Comparison of ENCODE assay signal across 16 cellular contexts in the genomic region with DNA sequence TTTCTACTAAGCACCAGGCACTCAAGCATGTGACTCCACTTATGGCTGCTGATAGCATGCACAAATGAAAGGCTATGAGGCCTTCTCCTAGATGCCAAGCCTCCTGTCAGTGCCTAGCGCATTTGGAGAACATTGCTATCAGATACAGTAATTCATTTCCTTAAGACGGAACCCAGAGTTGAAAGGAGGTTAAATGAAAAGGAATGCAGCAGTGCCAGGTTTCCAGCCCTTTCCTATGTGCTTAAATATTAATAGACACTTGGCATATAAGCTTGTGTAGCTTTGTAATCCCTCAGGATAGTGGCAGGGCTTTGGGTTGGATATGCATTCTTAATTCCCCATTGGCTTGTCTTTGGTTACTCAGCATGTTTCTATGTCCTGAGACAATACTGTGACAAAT.
A peak's percentile ranks its signal among the peaks of the same experiment; 100 is the strongest.
DNase-seq lines count a peak whose midpoint lies in the region; ATAC-seq and TF ChIP-seq lines count a peak whose summit lies in the region.
"Had no signal": no experiment of that assay in that cellular context is flagged by ENCODE, and none has a peak within 500 bp of the region (broad histone marks: within the 10 kb centered on the region; RNA-seq: fewer than 3 reads in every experiment).

No MANE protein-coding gene starts in this region.

- H3K4me1 ChIP-seq in thoracic aorta (ENCODE audit: control insufficient read depth in 1 of 2, low read depth in 2 of 2): peaks cover 32 to 54% of the 10 kb centered on the region in 2 donors
- H3K4me1 ChIP-seq in gastroesophageal sphincter: peaks cover 0 to 23% (median 4%) of the 10 kb centered on the region in 3 donors

- peak; percentile 7 for DNase-seq in NOMO-1 treated with dmso at 0.1 percent for 144 hours (lab: John Stamatoyannopoulos, UW; ENCODE audit: unreplicated experiment)
- DNase-seq in coronary artery (ENCODE audit: low spot score): no peak
- DNase-seq in left kidney (ENCODE audit: low read depth, low spot score): peak; percentile 43
- DNase-seq in thoracic aorta (ENCODE audit: low spot score): no peak
- no peak for DNase-seq in COR-L47 (lab: John Stamatoyannopoulos, UW)
- no peak for DNase-seq in NCI-H2081 treated with DMSO at 0.1 percent for 48 hours (lab: John Stamatoyannopoulos, UW)
- DNase-seq: activated CD8-positive, alpha-beta T cell treated with anti-CD3 and anti-CD28 coated beads for 36 hours; amniotic stem cell; BE2C; MM.1S; NCI-H2081; nephron progenitor cell; stimulated activated CD4-positive, alpha-beta T cell treated with anti-CD3 and anti-CD28 coated beads, Interleukin-2, amount 100 ng/mL, for 48 hours; stimulated activated CD8-positive, alpha-beta memory T cell treated with anti-CD3 and anti-CD28 coated beads, Interleukin-4, amount 100 ng/mL, for 48 hours; T1000 had no signal

- H3K9me3 ChIP-seq in thoracic aorta (no peaks in the 10 kb centered on the region), gastroesophageal sphincter (no peaks in the 10 kb centered on the region)
- H3K9me3 ChIP-seq: BE2C had no signal

- H3K27ac ChIP-seq in coronary artery (peak overlapping the region; percentile 40 to 70), thoracic aorta (peak overlapping the region; percentile 55 to 56), gastroesophageal sphincter (no peak overlapping the region)

- H3K27me3 ChIP-seq in thoracic aorta (replicated peaks; ENCODE audit: insufficient read depth) (no peaks in the 10 kb centered on the region), gastroesophageal sphincter (no peaks in the 10 kb centered on the region)
- H3K27me3 ChIP-seq: BE2C had no signal

- H3K4me3 ChIP-seq in coronary artery (no peak overlapping the region), thoracic aorta (no peak overlapping the region), gastroesophageal sphincter (no peak overlapping the region)

- no peak for TF ChIP-seq POLR2A in gastroesophageal sphincter (IDR thresholded peaks at IDR 0.05)

- ATAC-seq in thoracic aorta (ENCODE audit: insufficient number of reproducible peaks, low FRiP score, low read depth) (peak; percentile 54), gastroesophageal sphincter (no peak)
- ATAC-seq: activated CD8-positive, alpha-beta T cell treated with anti-CD3 and anti-CD28 coated beads for 36 hours had no signal

- no peak for TF ChIP-seq EP300 in gastroesophageal sphincter (IDR thresholded peaks at IDR 0.05)

- TF ChIP-seq CTCF in coronary artery (IDR thresholded peaks at IDR 0.05): no peak
- no peak for TF ChIP-seq CTCF in thoracic aorta (IDR thresholded peaks at IDR 0.05)
- no peak for TF ChIP-seq CTCF in gastroesophageal sphincter (IDR thresholded peaks at IDR 0.05)

- no peaks in the 10 kb centered on the region for H3K36me3 ChIP-seq in thoracic aorta
- no peaks in the 10 kb centered on the region for H3K36me3 ChIP-seq in gastroesophageal sphincter
- H3K36me3 ChIP-seq: BE2C had no signal

- WGBS in gastroesophageal sphincter (ENCODE audit: low coverage in 1 of 2), 2 donors: 63 to 94% methylated on average over 2 of the region's 2 CpGs

Comparison
In these comparisons a context has a peak if more than half of its experiments do, and no peak if none do; other contexts are left out.
1. DNase-seq: peak in NOMO-1 treated with dmso at 0.1 percent for 144 hours (single experiment) and left kidney (single experiment); none in coronary artery (single experiment), thoracic aorta (single experiment), COR-L47 (single experiment) and NCI-H2081 treated with DMSO at 0.1 percent for 48 hours (single experiment).
2. H3K27ac ChIP-seq: peak in coronary artery (2 of 2) and thoracic aorta (2 of 2); none in gastroesophageal sphincter (0 of 4).